In the genomic region with DNA sequence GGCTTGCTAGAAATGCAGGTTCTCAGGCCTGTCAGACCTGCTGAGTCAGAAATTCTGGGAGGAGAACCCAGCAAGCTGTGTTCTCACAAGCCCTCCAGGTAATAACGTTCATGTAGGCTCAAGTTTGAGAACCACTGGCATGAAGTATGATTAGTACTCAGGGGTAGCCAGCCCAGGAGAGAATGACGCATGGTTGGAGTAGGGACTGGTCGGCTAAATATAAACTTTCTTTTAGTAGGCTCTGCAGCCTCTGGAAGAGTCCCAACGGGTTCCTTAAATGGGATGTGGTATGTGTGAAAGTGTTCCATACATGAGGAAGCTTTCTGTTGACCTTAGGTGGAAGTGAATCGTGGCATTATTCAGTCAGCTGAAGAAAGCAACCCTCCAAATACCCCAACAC, we compare ENCODE assay signal across 12 cellular contexts.
DNase-seq lines count a peak whose midpoint lies in the region; ATAC-seq and TF ChIP-seq lines count a peak whose summit lies in the region.
"Had no signal": no experiment of that assay in that cellular context is flagged by ENCODE, and none has a peak within 500 bp of the region (broad histone marks: within the 10 kb centered on the region; RNA-seq: fewer than 3 reads in every experiment).

No MANE protein-coding gene starts in this region.

- peak overlapping the region; percentile 75 for H3K4me2 ChIP-seq in BLaER1
- peak overlapping the region; percentile 20; the same call in 1 of the 2 replicates for H3K4me2 ChIP-seq in OCI-LY1 (ENCODE audit: low read length)

- H2AFZ ChIP-seq in OCI-LY1 (ENCODE audit: low read length): no peak overlapping the region

- H3K27me3 ChIP-seq in BLaER1 (no peaks in the 10 kb centered on the region), OCI-LY1 (ENCODE audit: insufficient read depth, low read length) (no peaks in the 10 kb centered on the region), neutrophil (no peaks in the 10 kb centered on the region), colonic mucosa (no peaks in the 10 kb centered on the region)
- H3K27me3 ChIP-seq: SJSA1 had no signal

- no peak for ATAC-seq in GM18498 (IDR thresholded peaks at IDR 0.05; ENCODE audit: unreplicated experiment)

- H3K4me3 ChIP-seq in BLaER1 (no peak overlapping the region), OCI-LY1 (ENCODE audit: low read depth, low read length, poor library complexity, severe bottlenecking) (no peak overlapping the region), neutrophil (ENCODE audit: low read depth in 1 of 2, low read length in 1 of 2) (peak overlapping the region in 1 of 2 experiments; percentile 52), colonic mucosa (no peak overlapping the region)
- H3K4me3 ChIP-seq: SJSA1 had no signal

- H3K4me1 ChIP-seq in BLaER1: peaks cover 76% of the 10 kb centered on the region
- peaks cover 17% of the 10 kb centered on the region for H3K4me1 ChIP-seq in OCI-LY1 (ENCODE audit: insufficient read depth, low read length, severe bottlenecking)
- peaks cover 40 to 55% of the 10 kb centered on the region in 2 experiments for H3K4me1 ChIP-seq in neutrophil (ENCODE audit: control insufficient read depth in 1 of 2, insufficient read depth in 1 of 2, low read depth in 1 of 2, low read length in 1 of 2)
- H3K4me1 ChIP-seq in colonic mucosa: no peaks in the 10 kb centered on the region
- H3K4me1 ChIP-seq: SJSA1 had no signal

- TF ChIP-seq CTCF in OCI-LY1 (IDR thresholded peaks at IDR 0.05; ENCODE audit: low read length) (no peak), neutrophil (IDR thresholded peaks at IDR 0.05) (no peak), colonic mucosa (IDR thresholded peaks at IDR 0.05) (no peak)

- no peaks in the 10 kb centered on the region for H3F3A ChIP-seq in OCI-LY1 (ENCODE audit: insufficient read depth, low read length)

- H3K27ac ChIP-seq in BLaER1 (no peak overlapping the region), OCI-LY1 (ENCODE audit: low read depth, low read length, poor library complexity, severe bottlenecking) (no peak overlapping the region), neutrophil (peak overlapping the region; percentile 95), colonic mucosa (no peak overlapping the region)
- H3K27ac ChIP-seq: SJSA1 had no signal

- H4K20me1 ChIP-seq in BLaER1 (peaks cover 99% of the 10 kb centered on the region), OCI-LY1 (ENCODE audit: insufficient read depth, low read length) (no peaks in the 10 kb centered on the region)

- H3K36me3 ChIP-seq in BLaER1 (peaks cover 11% of the 10 kb centered on the region), OCI-LY1 (ENCODE audit: insufficient read depth, low read length) (no peaks in the 10 kb centered on the region; the same call in 1 of the 2 replicates), neutrophil (no peaks in the 10 kb centered on the region), colonic mucosa (no peaks in the 10 kb centered on the region)
- H3K36me3 ChIP-seq: SJSA1 had no signal

- DNase-seq in fibroblast of peridontal ligament (ENCODE audit: extremely low read depth) (peak; percentile 54), A172 (ENCODE audit: low spot score) (no peak), colonic mucosa (no peak), NCI-H2107 (lab: John Stamatoyannopoulos, UW) (no peak)
- DNase-seq: activated CD4-positive, alpha-beta T cell treated with anti-CD3 and anti-CD28 coated beads for 4 hours; activated naive CD4-positive, alpha-beta T cell treated with anti-CD3 and anti-CD28 coated beads, Interleukin-2, amount 50 U/mL, for 16 hours; CD4-positive, alpha-beta T cell had no signal

- intact Hi-C loops in colonic mucosa (cut with DNase I): no loop called here

- H3K9me3 ChIP-seq in BLaER1: no peaks in the 10 kb centered on the region; the same call in 1 of the 2 replicates
- no peaks in the 10 kb centered on the region for H3K9me3 ChIP-seq in OCI-LY1 (ENCODE audit: low read length)
- H3K9me3 ChIP-seq in neutrophil: no peaks in the 10 kb centered on the region
- no peaks in the 10 kb centered on the region for H3K9me3 ChIP-seq in colonic mucosa
- H3K9me3 ChIP-seq: SJSA1 had no signal

- no peak overlapping the region for H3K9ac ChIP-seq in BLaER1
- H3K9ac ChIP-seq in OCI-LY1 (ENCODE audit: low read length): no peak overlapping the region
- no peak overlapping the region for H3K9ac ChIP-seq in colonic mucosa (ENCODE audit: low read depth in 2 of 2, low read length in 2 of 2)

- H3K9me2 ChIP-seq in OCI-LY1 (ENCODE audit: low read depth, low read length): no peaks in the 10 kb centered on the region

- no peaks in the 10 kb centered on the region for H3K79me2 ChIP-seq in OCI-LY1 (ENCODE audit: insufficient read depth, low read length)
